Comparison of ENCODE assay signal across 1 cellular context in genomic region chr5:80284720-80285119, GRCh38.
TF ChIP-seq lines count a peak whose summit lies in the region.

No MANE protein-coding gene starts in this region.

TF ChIP-seq in H1, 55 proteins besides CTCF, POLR2A, EP300 and RAD21:
- TF ChIP-seq BRCA1 (IDR thresholded peaks at IDR 0.05; ENCODE audit: low read depth, low read length) (no peak), CBX8 (IDR thresholded peaks at IDR 0.05; ENCODE audit: borderline replicate concordance, low read depth, low read length) (no peak)
TF ChIP-seq in H1: peak in this region for 0.
